Comparison of ENCODE assay signal across 19 cellular contexts in the genomic region with DNA sequence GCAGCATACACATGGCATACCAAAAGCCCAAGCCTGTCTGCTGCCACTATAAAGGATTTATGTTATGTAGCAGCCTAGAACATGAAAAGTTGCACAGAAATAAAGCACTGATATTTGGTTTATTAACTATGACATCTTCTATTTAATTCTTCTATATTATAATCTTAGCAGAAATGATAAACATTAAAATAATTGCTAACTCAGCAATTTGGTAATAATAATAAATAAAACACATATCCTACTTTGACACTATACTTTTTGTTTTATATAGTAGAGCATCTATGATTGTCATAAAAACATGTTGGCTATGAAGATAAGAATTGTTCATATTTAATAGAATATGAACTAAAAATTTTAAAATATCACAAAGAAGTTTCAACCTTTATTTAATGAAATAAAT.
DNase-seq lines count a peak whose midpoint lies in the region; ATAC-seq, FAIRE-seq and TF ChIP-seq lines count a peak whose summit lies in the region.
"Had no signal": no experiment of that assay in that cellular context is flagged by ENCODE, and none has a peak within 500 bp of the region (broad histone marks: within the 10 kb centered on the region; RNA-seq: fewer than 3 reads in every experiment).

No MANE protein-coding gene starts in this region.

- no peak for TF ChIP-seq POLR2A in A549 (IDR thresholded peaks at IDR 0.05; ENCODE audit: low read length)
- no peak for TF ChIP-seq POLR2A in IMR-90 (IDR thresholded peaks at IDR 0.05; ENCODE audit: low read depth, low read length)

- H3K4me2 ChIP-seq in A549 (no peak overlapping the region), IMR-90 (ENCODE audit: low read depth, low read length) (no peak overlapping the region)
- H3K4me2 ChIP-seq: GM23338 had no signal

- TF ChIP-seq RAD21 in A549 (conservative IDR thresholded peaks at IDR 0.05 in 1 of 2, IDR thresholded peaks at IDR 0.05 in 1 of 2) (no peak), IMR-90 (IDR thresholded peaks at IDR 0.05; ENCODE audit: low read length) (no peak)

- H3K4me1 ChIP-seq in A549 (no peaks in the 10 kb centered on the region), IMR-90 (ENCODE audit: control insufficient read depth, insufficient read depth, low read length) (no peaks in the 10 kb centered on the region), pancreas (no peaks in the 10 kb centered on the region)

- H3K36me3 ChIP-seq in IMR-90 (ENCODE audit: control insufficient read depth, insufficient read depth, low read length): no peaks in the 10 kb centered on the region
- no peaks in the 10 kb centered on the region for H3K36me3 ChIP-seq in pancreas
- H3K36me3 ChIP-seq: HAP-1 had no signal

- TF ChIP-seq EP300 in A549 (IDR thresholded peaks at IDR 0.05): no peak

- in situ Hi-C loops in IMR-90 (cut with MboI; ENCODE audit: low sequenced_read_pairs): no loop called here

- FAIRE-seq in A549 (lab: Jason Lieb, UNC) (no peak), colon (lab: Jason Lieb, UNC) (peak; percentile 47), pancreas (lab: Jason Lieb, UNC) (peak; percentile 69)
- FAIRE-seq: GM12892, H54 had no signal

- no peak overlapping the region for H3K14ac ChIP-seq in IMR-90 (replicated peaks; ENCODE audit: low read depth, low read length)

- H3K18ac ChIP-seq in IMR-90 (ENCODE audit: low read depth, low read length): no peak overlapping the region

- H3K4me3 ChIP-seq in A549 (no peak overlapping the region), IMR-90 (ENCODE audit: insufficient read depth, low read depth, low read length) (no peak overlapping the region), pancreas (no peak overlapping the region)
- H3K4me3 ChIP-seq: GM23338, HAP-1 had no signal

- no peaks in the 10 kb centered on the region for H4K20me1 ChIP-seq in IMR-90 (ENCODE audit: insufficient read depth, low read length)

- TF ChIP-seq CTCF in A549 (IDR thresholded peaks at IDR 0.05): no peak
- TF ChIP-seq CTCF in IMR-90 (conservative IDR thresholded peaks at IDR 0.05; ENCODE audit: low read depth, low read length): no peak
- no peak for TF ChIP-seq CTCF in pancreas (IDR thresholded peaks at IDR 0.05)

- no peaks in the 10 kb centered on the region for H3K79me1 ChIP-seq in IMR-90 (ENCODE audit: low read depth in 1 of 2, low read length in 2 of 2)

- no TSS peak for BruUV-seq in IMR-90 (replicated peaks; lab: Mats Ljungman, UMichigan)

- H2BK120ac ChIP-seq in IMR-90 (ENCODE audit: low read depth, low read length): no peak overlapping the region

- intact Hi-C loops in IMR-90 (cut with micrococcal nuclease) (no loop called here), pancreas (cut with DNase I) (no loop called here), left ventricle myocardium superior (cut with micrococcal nuclease) (no loop called here)

- CTCF ChIA-PET in A549 (lab: Yijun Ruan, JAX) (no interaction called here), IMR-90 (lab: Yijun Ruan, JAX) (no interaction called here)

- no peak overlapping the region for H2AFZ ChIP-seq in IMR-90 (replicated peaks; ENCODE audit: low read length, poor library complexity)
- H2AFZ ChIP-seq: GM23338 had no signal

- H3K9ac ChIP-seq in IMR-90 (ENCODE audit: low read depth, low read length): no peak overlapping the region

- ATAC-seq in A549: no peak
- ATAC-seq in IMR-90 (ENCODE audit: low read depth): no peak
- ATAC-seq in pancreas: no peak
- ATAC-seq in left ventricle myocardium superior: no peak
- ATAC-seq: GM23338 had no signal

- H3K56ac ChIP-seq in IMR-90 (ENCODE audit: extremely low read depth, insufficient read depth, low read length): no peak overlapping the region

- H3K9me3 ChIP-seq in A549: no peaks in the 10 kb centered on the region
- no peaks in the 10 kb centered on the region; the same call in 1 of the 2 replicates for H3K9me3 ChIP-seq in IMR-90 (ENCODE audit: control insufficient read depth, insufficient read depth, low read length)
- no peaks in the 10 kb centered on the region for H3K9me3 ChIP-seq in pancreas
- H3K9me3 ChIP-seq: HAP-1 had no signal

- H2BK15ac ChIP-seq in IMR-90 (ENCODE audit: low read depth, low read length): no peak overlapping the region

- no peak overlapping the region for H3K4ac ChIP-seq in IMR-90 (ENCODE audit: low read depth, low read length)

- no peak overlapping the region for H4K5ac ChIP-seq in IMR-90 (ENCODE audit: low read depth, low read length)

- no peaks in the 10 kb centered on the region for H3K9me1 ChIP-seq in IMR-90 (ENCODE audit: insufficient read depth, low read length)

- H4K8ac ChIP-seq in IMR-90 (ENCODE audit: low read depth in 2 of 2, low read length in 2 of 2): no peak overlapping the region

- dilution Hi-C loops in IMR-90 (cut with HindIII; ENCODE audit: low sequenced_read_pairs, unreplicated experiment): no loop called here

- no peak overlapping the region for H2BK5ac ChIP-seq in IMR-90 (ENCODE audit: low read depth, low read length, poor library complexity, severe bottlenecking)

- no peak overlapping the region for H2AK5ac ChIP-seq in IMR-90 (ENCODE audit: low read depth, low read length)

- POLR2A ChIA-PET in A549 (lab: Yijun Ruan, JAX) (no interaction called here), IMR-90 (lab: Charles Lee; ENCODE audit: unreplicated experiment) (no interaction called here)

- no peaks in the 10 kb centered on the region for H3K27me3 ChIP-seq in IMR-90 (ENCODE audit: control insufficient read depth, insufficient read depth, low read length)
- no peaks in the 10 kb centered on the region for H3K27me3 ChIP-seq in pancreas

- no peak overlapping the region for H3K23ac ChIP-seq in IMR-90 (ENCODE audit: low read depth, low read length)

- H3K27ac ChIP-seq in A549: no peak overlapping the region
- H3K27ac ChIP-seq in IMR-90 (ENCODE audit: insufficient read depth, low read length): no peak overlapping the region
- no peak overlapping the region for H3K27ac ChIP-seq in pancreas

- no peak overlapping the region for H2AK9ac ChIP-seq in IMR-90 (replicated peaks; ENCODE audit: low read depth, low read length, poor library complexity)

- H2BK20ac ChIP-seq in IMR-90 (ENCODE audit: low read depth, low read length): no peak overlapping the region

- no peak overlapping the region for H4K91ac ChIP-seq in IMR-90 (ENCODE audit: insufficient read depth, low read depth, low read length)

- DNase-seq in A549 (ENCODE audit: low read depth in 1 of 2, low spot score in 1 of 2) (no peak), IMR-90 (no peak), pancreas (no peak), left ventricle myocardium superior (no peak)
- no peak for DNase-seq in activated CD4-positive, alpha-beta T cell treated with anti-CD3 and anti-CD28 coated beads for 1 hour
- DNase-seq in activated CD8-positive, alpha-beta memory T cell treated with anti-CD3 and anti-CD28 coated beads for 24 hours: no peak
- DNase-seq: 8988T; C1 segment of cervical spinal cord; Calu3; CD4-positive, alpha-beta memory T cell; COR-L47; DMS53; DMS79 treated with DMSO at 0.1 percent for 48 hours; HFFc6 had no signal

TF ChIP-seq in A549, 52 proteins besides CTCF, POLR2A, EP300 and RAD21:
- TF ChIP-seq MAFK (IDR thresholded peaks at IDR 0.05; ENCODE audit: partially characterized antibody): peak; percentile 90
- no peak for TF ChIP-seq ZNF302 (CRISPR knock-in tag; IDR thresholded peaks at IDR 0.05)

TF ChIP-seq in IMR-90, 13 proteins besides CTCF, POLR2A, EP300 and RAD21:
- TF ChIP-seq SMC3 (IDR thresholded peaks at IDR 0.05; ENCODE audit: low read depth, low read length): no peak
- TF ChIP-seq FOS (IDR thresholded peaks at IDR 0.05; ENCODE audit: low read depth, low read length): no peak
- peak; percentile 98 for TF ChIP-seq MAFK (IDR thresholded peaks at IDR 0.05; ENCODE audit: low read depth, low read length)
TF ChIP-seq in IMR-90: peak in this region for 1.
